Comparison of ENCODE assay signal across 17 cellular contexts in genomic region chr1:15622707-15623373, GRCh38. TPM values are rescaled to one million over a fixed set of nuclear protein-coding genes. Genes with fewer than 3 reads are reported as not detected.
DNase-seq lines count a peak whose midpoint lies in the region; ATAC-seq, FAIRE-seq and TF ChIP-seq lines count a peak whose summit lies in the region.
"Had no signal": no experiment of that assay in that cellular context is flagged by ENCODE, and none has a peak within 500 bp of the region (broad histone marks: within the 10 kb centered on the region; RNA-seq: fewer than 3 reads in every experiment).

No MANE protein-coding gene starts in this region.

- H3K9me3 ChIP-seq in right atrium auricular region (no peaks in the 10 kb centered on the region), right cardiac atrium (ENCODE audit: control insufficient read depth, low read length) (no peaks in the 10 kb centered on the region), GM12878 (replicated peaks; ENCODE audit: control insufficient read depth, insufficient read depth, low read length) (no peaks in the 10 kb centered on the region), neuronal stem cell (replicated peaks in 1 of 2; ENCODE audit: control insufficient read depth in 2 of 2, insufficient read depth in 1 of 2, low read depth in 1 of 2, low read length in 2 of 2) (no peaks in the 10 kb centered on the region)

- intact Hi-C loops in right cardiac atrium (cut with DNase I) (no loop called here), GM12878 (cut with micrococcal nuclease; ENCODE audit: unreplicated experiment) (no loop called here)

- no peaks in the 10 kb centered on the region for H4K20me1 ChIP-seq in GM12878 (ENCODE audit: control insufficient read depth, insufficient read depth)

- H3K4me1 Mint-ChIP-seq in naive B cell, result peaks cover 39 to 75% (median 66%) of the 10 kb centered on the region in 3 donors

- no peak overlapping the region for H3K9ac ChIP-seq in GM12878 (ENCODE audit: control insufficient read depth, insufficient read depth, low read length)
- H3K9ac ChIP-seq in neuronal stem cell (ENCODE audit: low read depth, low read length, poor library complexity), result no peak overlapping the region

- H3K4me3 ChIP-seq in right atrium auricular region (no peak overlapping the region), right cardiac atrium (ENCODE audit: low read length) (no peak overlapping the region), GM12878 (no peak overlapping the region), H7 (ENCODE audit: insufficient read depth, low read depth, low read length) (no peak overlapping the region), neuronal stem cell (ENCODE audit: low read length in 2 of 2) (no peak overlapping the region)

- TF ChIP-seq RAD21 in GM12878 (IDR thresholded peaks at IDR 0.05; ENCODE audit: insufficient read depth, low read depth, low read length), result no peak

- no peak overlapping the region for H3K23ac ChIP-seq in neuronal stem cell (ENCODE audit: low read depth, low read length, poor library complexity)

- H3K27ac ChIP-seq in right atrium auricular region (peak overlapping the region; percentile 98 to 99), right cardiac atrium (ENCODE audit: low read length) (no peak overlapping the region), GM12878 (ENCODE audit: control insufficient read depth, insufficient read depth) (no peak overlapping the region), neuronal stem cell (replicated peaks; ENCODE audit: low read length) (no peak overlapping the region)

- no peak overlapping the region for H3K4ac ChIP-seq in neuronal stem cell (ENCODE audit: low read length)

- no peak overlapping the region for H2BK15ac ChIP-seq in neuronal stem cell (ENCODE audit: low read length)

- peaks cover 9% of the 10 kb centered on the region for H3K36me3 ChIP-seq in right atrium auricular region
- no peaks in the 10 kb centered on the region; a peak in 1 of 4 replicates for H3K36me3 ChIP-seq in GM12878 (ENCODE audit: control insufficient read depth in 2 of 2, insufficient read depth in 2 of 2, low read length in 1 of 2)
- peaks cover 5% of the 10 kb centered on the region for H3K36me3 ChIP-seq in H7 (replicated peaks; ENCODE audit: control insufficient read depth, insufficient read depth, low read length)
- peaks cover 5 to 41% of the 10 kb centered on the region in 2 donors for H3K36me3 ChIP-seq in neuronal stem cell (replicated peaks in 1 of 2; ENCODE audit: control insufficient read depth in 2 of 2, insufficient read depth in 2 of 2, low read length in 2 of 2)

- peaks cover under 1% of the 10 kb centered on the region for H3K79me1 ChIP-seq in neuronal stem cell (ENCODE audit: low read depth, low read length)

- no peak for FAIRE-seq in GM12878 (lab: Jason Lieb, UNC)
- FAIRE-seq: H1 had no signal

- H2AFZ ChIP-seq in GM12878 (ENCODE audit: control insufficient read depth, low read depth, low read length), result no peak overlapping the region
- no peak overlapping the region for H2AFZ ChIP-seq in neuronal stem cell (ENCODE audit: low read length)

- in situ Hi-C loops in GM12878 (cut with MboI), result no loop called here

- no peak overlapping the region for H2AK5ac ChIP-seq in neuronal stem cell (ENCODE audit: low read depth, low read length)

- no peak overlapping the region for H3K4me3 Mint-ChIP-seq in naive B cell

- no peak overlapping the region for H2BK120ac ChIP-seq in neuronal stem cell (ENCODE audit: low read depth, low read length)

- POLR2A ChIA-PET in GM12878 (lab: Charles Lee), result interaction anchor here (0.5 to 1.0 kb wide), 4 partner anchors 29 to 453 kb away, joined by 3 to 4 read pairs (median 3); no protein-coding TSS in a partner anchor

- no peak overlapping the region for H3K18ac ChIP-seq in neuronal stem cell (ENCODE audit: low read length)

- CTCF ChIA-PET in GM12878 (lab: Yijun Ruan, JAX), result interaction anchor here (1.0 kb wide), 1 partner anchor 31 kb away, joined by 3 read pairs; no protein-coding TSS in a partner anchor

- H3K14ac ChIP-seq in neuronal stem cell (ENCODE audit: low read length), result no peak overlapping the region

- no peak for TF ChIP-seq EP300 in GM12878 (IDR thresholded peaks at IDR 0.05; ENCODE audit: borderline replicate concordance in 1 of 2, control insufficient read depth in 1 of 2, low read depth in 2 of 2, low read length in 2 of 2)

- 87% methylated on average over 7 of the region's 7 CpGs for WGBS in right cardiac atrium
- 92% methylated on average over 7 of the region's 7 CpGs for WGBS in GM12878 (ENCODE audit: insufficient coverage, insufficient replicate concordance, low lambda C conversion rate, missing lambda C conversion rate)
- WGBS in neuronal stem cell (ENCODE audit: extremely low coverage in 2 of 2, insufficient read length in 2 of 2, insufficient replicate concordance in 1 of 2), 2 donors, result no CpG with 5 or more reads among the region's 7 CpGs

- no peaks in the 10 kb centered on the region for H3K9me3 Mint-ChIP-seq in naive B cell

- H3K4me1 ChIP-seq in right atrium auricular region (peaks cover 0 to 83% of the 10 kb centered on the region in 2 donors), right cardiac atrium (ENCODE audit: control insufficient read depth, insufficient read depth, low read length) (peaks cover 6% of the 10 kb centered on the region), GM12878 (ENCODE audit: control insufficient read depth, insufficient read depth, low read length) (peaks cover 25% of the 10 kb centered on the region), neuronal stem cell (ENCODE audit: control insufficient read depth in 2 of 2, insufficient read depth in 1 of 2, low read depth in 1 of 2, low read length in 2 of 2) (peaks cover 5% of the 10 kb centered on the region in 2 donors)

- TF ChIP-seq CTCF in right atrium auricular region (IDR thresholded peaks at IDR 0.05), result no peak
- TF ChIP-seq CTCF in GM12878 (IDR thresholded peaks at IDR 0.05 in 2 of 3, conservative IDR thresholded peaks at IDR 0.05 in 1 of 3; ENCODE audit: control insufficient read depth in 2 of 3, extremely low read depth in 1 of 3, insufficient read depth in 1 of 3, low read depth in 3 of 3, low read length in 3 of 3), result no peak

- RAD21 ChIA-PET in GM12878 (lab: Charles Lee; ENCODE audit: unreplicated experiment), result interaction anchor here (1.0 kb wide), 1 partner anchor 74 kb away, joined by 3 read pairs; no protein-coding TSS in a partner anchor

- SMC1A ChIA-PET in GM12878 (lab: Charles Lee; ENCODE audit: uncharacterized antibody, unreplicated experiment), result interaction anchor here (0.6 to 1.4 kb wide), 8 partner anchors 9 to 164 kb away, joined by 3 to 5 read pairs (median 3); no protein-coding TSS in a partner anchor

- no peak overlapping the region for H4K91ac ChIP-seq in neuronal stem cell (ENCODE audit: low read depth, low read length, poor library complexity)

- ATAC-seq in right cardiac atrium (no peak), GM12878 (no peak), naive B cell (ENCODE audit: low read depth in 2 of 2) (no peak), HG03571 (IDR thresholded peaks at IDR 0.05; ENCODE audit: unreplicated experiment) (no peak)
- ATAC-seq: left cardiac atrium had no signal

- H4K8ac ChIP-seq in neuronal stem cell (ENCODE audit: low read depth, low read length), result no peak overlapping the region

- H3K36me3 Mint-ChIP-seq in naive B cell, result no peaks in the 10 kb centered on the region

- no peak for TF ChIP-seq POLR2A in GM12878 (IDR thresholded peaks at IDR 0.05; ENCODE audit: low read depth, low read length)

- BruUV-seq in GM12878 (replicated peaks; lab: Mats Ljungman, UMichigan), result no TSS peak

- no peaks in the 10 kb centered on the region for H3K27me3 Mint-ChIP-seq in naive B cell

- H3K27ac Mint-ChIP-seq in naive B cell, result peak overlapping the region in 5 of 6 donors; percentile 33 to 77 (median 44)

- no peaks in the 10 kb centered on the region for H3K27me3 ChIP-seq in right atrium auricular region
- no peaks in the 10 kb centered on the region for H3K27me3 ChIP-seq in right cardiac atrium (ENCODE audit: control insufficient read depth, insufficient read depth)
- H3K27me3 ChIP-seq in GM12878 (replicated peaks in 1 of 2; ENCODE audit: control insufficient read depth in 2 of 2, insufficient read depth in 2 of 2, low read length in 1 of 2), result no peaks in the 10 kb centered on the region
- no peaks in the 10 kb centered on the region for H3K27me3 ChIP-seq in H7 (ENCODE audit: control insufficient read depth, insufficient read depth, low read length)
- no peaks in the 10 kb centered on the region for H3K27me3 ChIP-seq in neuronal stem cell (ENCODE audit: control insufficient read depth in 3 of 3, insufficient read depth in 3 of 3, low read depth in 1 of 3, low read length in 3 of 3)

- H2BK5ac ChIP-seq in neuronal stem cell (ENCODE audit: low read length), result no peak overlapping the region

- H2BK12ac ChIP-seq in neuronal stem cell (ENCODE audit: low read length), result no peak overlapping the region

- H3K4me2 ChIP-seq in GM12878 (ENCODE audit: control insufficient read depth, insufficient read depth), result peak overlapping the region; percentile 9; the same call in 1 of the 2 replicates
- no peak overlapping the region for H3K4me2 ChIP-seq in neuronal stem cell (ENCODE audit: insufficient read depth, low read length, poor library complexity, severe bottlenecking)

- peaks cover 76% of the 10 kb centered on the region for H3K79me2 ChIP-seq in GM12878 (ENCODE audit: control insufficient read depth, insufficient read depth, low read length)

- DNase-seq in right atrium auricular region (ENCODE audit: low spot score), result no peak
- DNase-seq in right cardiac atrium, result no peak
- DNase-seq in GM12878 (ENCODE audit: low read depth, low spot score), result no peak
- no peak for DNase-seq in naive B cell
- no peak for DNase-seq in H7
- DNase-seq in neuronal stem cell (ENCODE audit: low spot score), result no peak
- DNase-seq: activated CD4-positive, CD25-positive, alpha-beta regulatory T cell treated with anti-CD3 and anti-CD28 coated beads, Interleukin-2, amount 50 U/mL, for 72 hours; caudate nucleus; GF-D8; left cardiac atrium; NCI-H1417 treated with DMSO at 0.1 percent for 48 hours; NCI-H2171; substantia nigra; T-helper 2 cell had no signal

RNA-seq across cellular contexts. Expression of gene DDI2, which starts 5.6 kb away (rescaled TPM):
- total RNA-seq in right atrium auricular region (10 to 100 TPM; 16.5 to 24.7 TPM), right cardiac atrium (10 to 100 TPM; 23.1 to 27.0 (median 25.4) TPM), GM12878 (2014; rRNA removed) (24.1 TPM in 2 replicates), GM12878 (2014; rRNA removed; fragmentation: Illumina TruSeq; extraction: Trizol) (17.1 and 17.3 TPM in 2 replicates), GM12878 (2021) (29.1 and 33.1 TPM in 2 replicates)
- polyA plus RNA-seq in right cardiac atrium (9.8 TPM), GM12878 (2011; rRNA removed) (10.8 TPM in 2 replicates), GM12878 (2014; fragmentation: Illumina TruSeq; extraction: Trizol) (22.0 and 23.0 TPM in 2 replicates), GM12878 (2014; fragmentation: Nextera tagmentation; extraction: Ambion mirVana) (1 to 10 TPM; 3.3 to 3.6 TPM), GM12878 (2014; rRNA removed) (11.6 and 12.3 TPM in 2 replicates), GM12878 (2016; fragmentation: Nextera tagmentation; extraction: Ambion mirVana) (10 to 100 TPM in 1 of 2 experiments, 1 to 10 TPM in 1; 7.1 to 10.1 TPM), naive B cell (ENCODE audit: low read depth in 6 of 6) (1 to 10 TPM; 2.5 to 7.1 (median 5.7) TPM)
- 151 and 156 TPM in 2 replicates for total RNA-seq in GM12878 (2013; cell fraction: nucleolus; rRNA removed)
- 6.8 TPM for polyA plus RNA-seq in GM12878 (2011; ENCODE audit: low read depth)
- 8.2 and 8.9 TPM in 2 replicates for polyA plus RNA-seq in GM12878 (2011; cell fraction: cytosol; rRNA removed)
- 15.8 and 24.9 TPM in 2 replicates for polyA plus RNA-seq in GM12878 (2011; cell fraction: nucleus; rRNA removed)
- polyA plus RNA-seq in GM12878 (2012), result 8.3 and 9.0 TPM in 2 replicates
- polyA minus RNA-seq in GM12878 (2011; rRNA and poly(A)+ RNA removed), result 30.9 and 42.4 TPM in 2 replicates
- polyA minus RNA-seq in GM12878 (2011; cell fraction: cytosol; rRNA and poly(A)+ RNA removed), result 5.6 and 8.4 TPM in 2 replicates
- polyA minus RNA-seq in GM12878 (2011; cell fraction: nucleus; rRNA and poly(A)+ RNA removed), result 46.9 and 73.7 TPM in 2 replicates
- 19.4 and 19.7 TPM in 2 replicates for total RNA-seq in H7 (2014; rRNA removed; shearing (Covaris generic))
- polyA plus RNA-seq in neuronal stem cell (2013, experiment 1 of 2), result 9.5 TPM
- 9.8 TPM for polyA plus RNA-seq in neuronal stem cell (2013, experiment 2 of 2)

RNA-seq across cellular contexts. Expression of gene AGMAT, which starts 38.0 kb away (rescaled TPM):
- total RNA-seq in right atrium auricular region, result not detected
- under 1 TPM in 2 of 4 donors, not detected in 2; 0.12 to 0.40 TPM for total RNA-seq in right cardiac atrium
- polyA plus RNA-seq in right cardiac atrium, result 0.07 TPM
- 2.2 and 2.5 TPM in 2 replicates for total RNA-seq in GM12878 (2013; cell fraction: nucleolus; rRNA removed)
- 7.0 and 7.9 TPM in 2 replicates for total RNA-seq in GM12878 (2014; rRNA removed)
- total RNA-seq in GM12878 (2014; rRNA removed; fragmentation: Illumina TruSeq; extraction: Trizol), result 5.0 and 5.3 TPM in 2 replicates
- total RNA-seq in GM12878 (2021), result 6.9 and 7.4 TPM in 2 replicates
- 1.6 TPM for polyA plus RNA-seq in GM12878 (2011; ENCODE audit: low read depth)
- polyA plus RNA-seq in GM12878 (2011; rRNA removed), result 1.4 and 1.5 TPM in 2 replicates
- 1.5 TPM in 2 replicates for polyA plus RNA-seq in GM12878 (2011; cell fraction: cytosol; rRNA removed)
- polyA plus RNA-seq in GM12878 (2011; cell fraction: nucleus; rRNA removed), result 0.45 and 0.57 TPM in 2 replicates
- 2.0 and 2.3 TPM in 2 replicates for polyA plus RNA-seq in GM12878 (2012)
- 3.5 and 4.7 TPM in 2 replicates for polyA plus RNA-seq in GM12878 (2014; fragmentation: Illumina TruSeq; extraction: Trizol)
- 1 to 10 TPM in 1 of 2 experiments, under 1 TPM in 1; 0.47 to 1.6 TPM for polyA plus RNA-seq in GM12878 (2014; fragmentation: Nextera tagmentation; extraction: Ambion mirVana)
- polyA plus RNA-seq in GM12878 (2014; rRNA removed), result 5.7 and 6.0 TPM in 2 replicates
- 1 to 10 TPM; 3.6 to 4.7 TPM for polyA plus RNA-seq in GM12878 (2016; fragmentation: Nextera tagmentation; extraction: Ambion mirVana)
- polyA minus RNA-seq in GM12878 (2011; rRNA and poly(A)+ RNA removed), result 1.2 and 1.3 TPM in 2 replicates
- polyA minus RNA-seq in GM12878 (2011; cell fraction: cytosol; rRNA and poly(A)+ RNA removed), result 1.5 and 1.7 TPM in 2 replicates
- polyA minus RNA-seq in GM12878 (2011; cell fraction: nucleus; rRNA and poly(A)+ RNA removed), result 0.24 and 0.38 TPM in 2 replicates
- polyA plus RNA-seq in naive B cell (ENCODE audit: low read depth in 6 of 6), result 1 to 10 TPM; 2.4 to 7.4 (median 3.8) TPM
- total RNA-seq in H7 (2014; rRNA removed; shearing (Covaris generic)), result 6.9 and 7.8 TPM in 2 replicates
- 0.40 TPM for polyA plus RNA-seq in neuronal stem cell (2013, experiment 1 of 2)
- 0.33 TPM for polyA plus RNA-seq in neuronal stem cell (2013, experiment 2 of 2)
- total RNA-seq: HT1080 had no signal

Comparison
In these comparisons a context has a peak if more than half of its experiments do, and no peak if none do; other contexts are left out.
1. H3K27ac ChIP-seq: peak in right atrium auricular region (2 of 2); none in right cardiac atrium (single experiment), GM12878 (single experiment) and neuronal stem cell (single experiment).